ENCODE assay signal across 23 cellular contexts in genomic region chr3:114716916-114717315, GRCh38.
"Had no signal": no experiment of that assay in that cellular context is flagged by ENCODE, and none has a peak within 500 bp of the region (broad histone marks: within the 10 kb centered on the region; RNA-seq: fewer than 3 reads in every experiment).

No MANE protein-coding gene starts in this region.

- H3K4me3 Mint-ChIP-seq: memory B cell; natural killer cell treated with Interleukin-12 subunit alpha and Interleukin-12 subunit beta and Interleukin-15 and Interleukin-18, amount 100 ng/mL, for 72 hours; stimulated activated naive CD8-positive, alpha-beta T cell treated with anti-CD3 and anti-CD28 coated beads, Interleukin-15, Interleukin-2, amounts not matched to agents 100 ng/mL and 50 ng/mL, for 24 hours had no signal

- H3K27me3 Mint-ChIP-seq: memory B cell; natural killer cell treated with Interleukin-12 subunit alpha and Interleukin-12 subunit beta and Interleukin-15 and Interleukin-18, amount 100 ng/mL, for 72 hours; progenitor cell of endocrine pancreas; stimulated activated naive CD8-positive, alpha-beta T cell treated with anti-CD3 and anti-CD28 coated beads, Interleukin-15, Interleukin-2, amounts not matched to agents 100 ng/mL and 50 ng/mL, for 24 hours had no signal

- H3K27ac Mint-ChIP-seq: memory B cell; natural killer cell treated with Interleukin-12 subunit alpha and Interleukin-12 subunit beta and Interleukin-15 and Interleukin-18, amount 100 ng/mL, for 72 hours; progenitor cell of endocrine pancreas; stimulated activated naive CD8-positive, alpha-beta T cell treated with anti-CD3 and anti-CD28 coated beads, Interleukin-15, Interleukin-2, amounts not matched to agents 100 ng/mL and 50 ng/mL, for 24 hours had no signal

- H3K9me3 ChIP-seq: heart right ventricle, left ventricle myocardium inferior, lower lobe of right lung, pancreas, testis, tibial nerve, upper lobe of right lung, vagina had no signal

- ATAC-seq: heart right ventricle; left cardiac atrium; lower lobe of right lung; natural killer cell treated with Interleukin-12 subunit alpha and Interleukin-12 subunit beta and Interleukin-15 and Interleukin-18, amount 100 ng/mL, for 72 hours; sciatic nerve; upper lobe of right lung had no signal

- FAIRE-seq: keratinocyte, pancreas had no signal

- DNase-seq: cortex of kidney; dorsolateral prefrontal cortex; effector CD8-positive, alpha-beta T cell; foreskin melanocyte; heart right ventricle; hypothalamus; left cardiac atrium; left ventricle myocardium inferior; lower lobe of right lung; midbrain; occipital lobe; pancreas; stimulated activated CD4-positive, alpha-beta T cell treated with anti-CD3 and anti-CD28 coated beads, Interleukin-12 subunit alpha, Interleukin-12 subunit beta, amount 100 ng/mL, for 4 hours; testis; upper lobe of right lung had no signal

- H3K9me3 Mint-ChIP-seq: memory B cell; natural killer cell treated with Interleukin-12 subunit alpha and Interleukin-12 subunit beta and Interleukin-15 and Interleukin-18, amount 100 ng/mL, for 72 hours; stimulated activated naive CD8-positive, alpha-beta T cell treated with anti-CD3 and anti-CD28 coated beads, Interleukin-15, Interleukin-2, amounts not matched to agents 100 ng/mL and 50 ng/mL, for 24 hours had no signal

- H3K36me3 Mint-ChIP-seq: natural killer cell treated with Interleukin-12 subunit alpha and Interleukin-12 subunit beta and Interleukin-15 and Interleukin-18, amount 100 ng/mL, for 72 hours had no signal
